ENCODE assay signal across 25 cellular contexts in the genomic region with DNA sequence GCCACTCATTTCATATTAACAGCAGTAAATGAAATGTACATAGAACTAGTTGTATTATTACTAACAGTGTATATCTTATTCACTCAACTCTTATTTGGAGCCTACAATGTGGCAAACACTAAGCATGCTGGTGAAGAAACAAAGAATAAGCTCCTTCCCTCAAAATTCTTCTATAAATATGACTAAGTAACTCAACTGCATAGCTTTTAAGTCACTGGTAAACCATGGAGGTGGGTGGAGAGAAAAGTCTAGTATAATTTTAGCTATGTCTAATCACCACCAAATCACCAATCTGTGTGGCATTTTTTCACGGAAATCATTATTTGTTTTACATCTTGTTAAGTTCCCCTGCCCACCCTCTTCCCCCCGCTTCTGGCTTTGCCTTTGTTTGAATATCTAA. TPM values are rescaled to one million over a fixed set of nuclear protein-coding genes. Genes with fewer than 3 reads are reported as not detected.
DNase-seq lines count a peak whose midpoint lies in the region; FAIRE-seq and TF ChIP-seq lines count a peak whose summit lies in the region.
"Had no signal": no experiment of that assay in that cellular context is flagged by ENCODE, and none has a peak within 500 bp of the region (broad histone marks: within the 10 kb centered on the region; RNA-seq: fewer than 3 reads in every experiment).

No MANE protein-coding gene starts in this region.

- H3K9me3 ChIP-seq in endothelial cell of umbilical vein (replicated peaks; ENCODE audit: control insufficient read depth, insufficient read depth, low read length), result no peaks in the 10 kb centered on the region
- H3K9me3 ChIP-seq: HAP-1, psoas muscle, vagina had no signal

- H3K9ac ChIP-seq in endothelial cell of umbilical vein (replicated peaks; ENCODE audit: extremely low read depth, insufficient read depth, low read length), result no peak overlapping the region

- no peak overlapping the region for H3K4me3 ChIP-seq in endothelial cell of umbilical vein (replicated peaks in 1 of 3; ENCODE audit: insufficient read depth in 1 of 3, low read depth in 1 of 3, low read length in 3 of 3)
- H3K4me3 ChIP-seq: HAP-1, psoas muscle, vagina had no signal

- H3K4me2 ChIP-seq in endothelial cell of umbilical vein (ENCODE audit: insufficient read depth, low read length), result peak overlapping the region; percentile 42

- H3K4me1 Mint-ChIP-seq in activated CD4-positive, alpha-beta T cell treated with anti-CD3 and anti-CD28 coated beads, Interleukin-2, amount 10 ng/mL, durations not matched to agents 24 days and 14 days, result peaks cover 15% of the 10 kb centered on the region
- H3K4me1 Mint-ChIP-seq: neural crest cell had no signal

- TF ChIP-seq POLR2A in endothelial cell of umbilical vein (IDR thresholded peaks at IDR 0.05; ENCODE audit: low read depth, low read length), result no peak

- no peaks in the 10 kb centered on the region for H3K9me3 Mint-ChIP-seq in activated CD4-positive, alpha-beta T cell treated with anti-CD3 and anti-CD28 coated beads, Interleukin-2, amount 10 ng/mL, durations not matched to agents 24 days and 14 days
- H3K9me3 Mint-ChIP-seq: activated CD4-positive, alpha-beta T cell treated with anti-CD3 and anti-CD28 coated beads, Interleukin-2, amount 10 ng/mL, durations not matched to agents 7 days and 5 days; activated naive CD4-positive, alpha-beta T cell treated with anti-CD3 and anti-CD28 coated beads for 36 hours; CD4-positive, CD25-positive, alpha-beta regulatory T cell; neural crest cell; T-cell had no signal

- H3K4me3 Mint-ChIP-seq in activated CD4-positive, alpha-beta T cell treated with anti-CD3 and anti-CD28 coated beads, Interleukin-2, amount 10 ng/mL, durations not matched to agents 24 days and 14 days, result no peak overlapping the region
- H3K4me3 Mint-ChIP-seq: activated CD4-positive, alpha-beta T cell treated with anti-CD3 and anti-CD28 coated beads, Interleukin-2, amount 10 ng/mL, durations not matched to agents 7 days and 5 days; activated naive CD4-positive, alpha-beta T cell treated with anti-CD3 and anti-CD28 coated beads for 36 hours; CD4-positive, CD25-positive, alpha-beta regulatory T cell; neural crest cell; T-cell had no signal

- DNase-seq in activated CD4-positive, alpha-beta T cell treated with anti-CD3 and anti-CD28 coated beads, Interleukin-2, amount 10 ng/mL, durations not matched to agents 24 days and 14 days, result no peak
- no peak for DNase-seq in activated CD4-positive, alpha-beta T cell treated with anti-CD3 and anti-CD28 coated beads for 1 hour
- DNase-seq in RCC 7860 (ENCODE audit: low spot score), result no peak
- peak; percentile 50 for DNase-seq in endothelial cell of umbilical vein (ENCODE audit: low read depth, low spot score)
- DNase-seq in renal cortical epithelial cell (ENCODE audit: low read depth), result peak; percentile 36
- DNase-seq in NCI-H1105 treated with DMSO at 0.1 percent for 48 hours (lab: John Stamatoyannopoulos, UW), result no peak
- DNase-seq in HT-29 (ENCODE audit: low spot score), result no peak
- no peak for DNase-seq in NCI-H2081 (lab: John Stamatoyannopoulos, UW)
- DNase-seq: activated CD4-positive, alpha-beta T cell treated with anti-CD3 and anti-CD28 coated beads, Interleukin-2, amount 10 ng/mL, durations not matched to agents 7 days and 5 days; activated naive CD4-positive, alpha-beta T cell treated with anti-CD3 and anti-CD28 coated beads for 36 hours; aorta; CD4-positive, CD25-positive, alpha-beta regulatory T cell; DMS 273 treated with DMSO at 0.1 percent for 48 hours; left colon; NCI-H2029; NCI-H510A; psoas muscle; stimulated activated CD4-positive, alpha-beta T cell treated with anti-CD3 and anti-CD28 coated beads, Interleukin-12 subunit alpha, Interleukin-12 subunit beta, amount 100 ng/mL, for 4 hours; stimulated activated CD8-positive, alpha-beta memory T cell treated with anti-CD3 and anti-CD28 coated beads, Interleukin-4, amount 100 ng/mL, for 48 hours; T-cell had no signal

- POLR2A ChIA-PET in endothelial cell of umbilical vein (lab: Charles Lee), result interaction anchor here (0.9 kb wide), 1 partner anchor 18 kb away, joined by 3 read pairs; a partner anchor contains a TSS

- TF ChIP-seq CTCF in endothelial cell of umbilical vein (IDR thresholded peaks at IDR 0.05; ENCODE audit: extremely low read depth in 1 of 2, insufficient read depth in 1 of 2, low read depth in 1 of 2, low read length in 2 of 2), result no peak

- peak overlapping the region; percentile 54 for H3K27ac ChIP-seq in endothelial cell of umbilical vein (ENCODE audit: insufficient read depth, low read depth, low read length)
- H3K27ac ChIP-seq: psoas muscle, vagina had no signal

- peaks cover 7 to 16% of the 10 kb centered on the region in 2 experiments for H3K36me3 ChIP-seq in endothelial cell of umbilical vein (ENCODE audit: control insufficient read depth in 2 of 2, extremely low read depth in 1 of 2, insufficient read depth in 2 of 2, low read length in 2 of 2)

- dilution Hi-C loops in endothelial cell of umbilical vein (cut with MboI; ENCODE audit: extremely low pct_ligation_motif_present, low sequenced_read_pairs), result no loop called here

- no peak overlapping the region for H2AFZ ChIP-seq in endothelial cell of umbilical vein (ENCODE audit: low read depth, low read length)

- H3K27me3 ChIP-seq in endothelial cell of umbilical vein (ENCODE audit: control insufficient read depth in 2 of 2, insufficient read depth in 2 of 2, low read length in 2 of 2), result no peaks in the 10 kb centered on the region
- H3K27me3 ChIP-seq: vagina had no signal

- peaks cover 50% of the 10 kb centered on the region for H3K4me1 ChIP-seq in endothelial cell of umbilical vein (ENCODE audit: control insufficient read depth, extremely low read depth, insufficient read depth, low read length)
- H3K4me1 ChIP-seq: HAP-1, psoas muscle, vagina had no signal

- H3K27me3 Mint-ChIP-seq in activated CD4-positive, alpha-beta T cell treated with anti-CD3 and anti-CD28 coated beads, Interleukin-2, amount 10 ng/mL, durations not matched to agents 24 days and 14 days, result no peaks in the 10 kb centered on the region
- H3K27me3 Mint-ChIP-seq: activated CD4-positive, alpha-beta T cell treated with anti-CD3 and anti-CD28 coated beads, Interleukin-2, amount 10 ng/mL, durations not matched to agents 7 days and 5 days; CD4-positive, CD25-positive, alpha-beta regulatory T cell; T-cell had no signal

- no peaks in the 10 kb centered on the region for H4K20me1 ChIP-seq in endothelial cell of umbilical vein (replicated peaks; ENCODE audit: control insufficient read depth, extremely low read depth, insufficient read depth, low read length)

- peak overlapping the region; percentile 11 for H3K27ac Mint-ChIP-seq in activated CD4-positive, alpha-beta T cell treated with anti-CD3 and anti-CD28 coated beads, Interleukin-2, amount 10 ng/mL, durations not matched to agents 24 days and 14 days
- H3K27ac Mint-ChIP-seq: activated CD4-positive, alpha-beta T cell treated with anti-CD3 and anti-CD28 coated beads, Interleukin-2, amount 10 ng/mL, durations not matched to agents 7 days and 5 days; activated naive CD4-positive, alpha-beta T cell treated with anti-CD3 and anti-CD28 coated beads for 36 hours; CD4-positive, CD25-positive, alpha-beta regulatory T cell; T-cell had no signal

- CTCF ChIA-PET in endothelial cell of umbilical vein (lab: Charles Lee), result interaction anchor here (0.8 to 3.1 kb wide), 7 partner anchors 8 to 276 kb away, joined by 3 to 39 read pairs (median 3); a partner anchor contains a TSS

- H3K79me2 ChIP-seq in endothelial cell of umbilical vein (ENCODE audit: control insufficient read depth, insufficient read depth, low read length), result peaks cover 19% of the 10 kb centered on the region

- intact Hi-C loops in activated CD4-positive, alpha-beta T cell treated with anti-CD3 and anti-CD28 coated beads, Interleukin-2, amount 10 ng/mL, durations not matched to agents 24 days and 14 days (cut with micrococcal nuclease), result no loop called here
- intact Hi-C loops in endothelial cell of umbilical vein (cut with micrococcal nuclease), result loop anchor here (5.0 kb wide), 1 partner anchor 571 kb away; no protein-coding TSS in a partner anchor

- FAIRE-seq in RCC 7860 (lab: Jason Lieb, UNC) (peak; percentile 27), endothelial cell of umbilical vein (lab: Jason Lieb, UNC) (peak; percentile 67)
- FAIRE-seq: colon, frontal cortex had no signal

- H3K36me3 Mint-ChIP-seq in activated CD4-positive, alpha-beta T cell treated with anti-CD3 and anti-CD28 coated beads, Interleukin-2, amount 10 ng/mL, durations not matched to agents 24 days and 14 days (ENCODE audit: low read depth), result peaks cover 61% of the 10 kb centered on the region

- no TSS peak for BruUV-seq in endothelial cell of umbilical vein (replicated peaks; lab: Mats Ljungman, UMichigan)

- no peaks in the 10 kb centered on the region for H3K9me1 ChIP-seq in endothelial cell of umbilical vein (replicated peaks; ENCODE audit: control insufficient read depth, extremely low read depth, insufficient read depth, low read length)

RNA-seq across cellular contexts. Expression of a gene that starts 17.5 kb away (rescaled TPM):
- 98.6 and 99.0 TPM in 2 replicates for total RNA-seq in activated CD4-positive, alpha-beta T cell treated with anti-CD3 and anti-CD28 coated beads, Interleukin-2, amount 10 ng/mL, durations not matched to agents 24 days and 14 days
- total RNA-seq in endothelial cell of umbilical vein, result 74.9 and 79.3 TPM in 2 replicates
- polyA plus RNA-seq in endothelial cell of umbilical vein, result 14.8 and 20.2 TPM in 2 replicates
- 42.2 and 42.6 TPM in 2 replicates for polyA plus RNA-seq in endothelial cell of umbilical vein (2011; cell fraction: cytosol; rRNA removed)
- polyA plus RNA-seq in endothelial cell of umbilical vein (2011; cell fraction: nucleus; rRNA removed), result 22.2 and 32.4 TPM in 2 replicates
- 50.1 and 99.1 TPM in 2 replicates for polyA plus RNA-seq in endothelial cell of umbilical vein (2012)
- polyA minus RNA-seq in endothelial cell of umbilical vein, result 21.7 and 22.0 TPM in 2 replicates
- polyA minus RNA-seq in endothelial cell of umbilical vein (2011; cell fraction: cytosol; rRNA and poly(A)+ RNA removed), result 45.4 TPM
- 27.7 and 41.8 TPM in 2 replicates for polyA minus RNA-seq in endothelial cell of umbilical vein (2011; cell fraction: nucleus; rRNA and poly(A)+ RNA removed)
- 66.0 and 111 TPM in 2 replicates for total RNA-seq in renal cortical epithelial cell
- 17.0 and 17.6 TPM in 2 replicates for total RNA-seq in HT-29 (2014; rRNA removed; shearing (Covaris generic))

RNA-seq across cellular contexts. Expression of a gene that starts 32.2 kb away (rescaled TPM):
- 24.7 and 25.5 TPM in 2 replicates for total RNA-seq in activated CD4-positive, alpha-beta T cell treated with anti-CD3 and anti-CD28 coated beads, Interleukin-2, amount 10 ng/mL, durations not matched to agents 24 days and 14 days
- 31.3 and 34.6 TPM in 2 replicates for total RNA-seq in endothelial cell of umbilical vein
- polyA plus RNA-seq in endothelial cell of umbilical vein, result 14.2 and 19.9 TPM in 2 replicates
- polyA plus RNA-seq in endothelial cell of umbilical vein (2011; cell fraction: cytosol; rRNA removed), result 31.6 and 32.0 TPM in 2 replicates
- polyA plus RNA-seq in endothelial cell of umbilical vein (2011; cell fraction: nucleus; rRNA removed), result 28.9 and 32.8 TPM in 2 replicates
- polyA plus RNA-seq in endothelial cell of umbilical vein (2012), result 20.9 and 30.0 TPM in 2 replicates
- polyA minus RNA-seq in endothelial cell of umbilical vein, result 37.4 and 62.9 TPM in 2 replicates
- 46.6 TPM for polyA minus RNA-seq in endothelial cell of umbilical vein (2011; cell fraction: cytosol; rRNA and poly(A)+ RNA removed)
- 54.0 and 60.8 TPM in 2 replicates for polyA minus RNA-seq in endothelial cell of umbilical vein (2011; cell fraction: nucleus; rRNA and poly(A)+ RNA removed)
- total RNA-seq in renal cortical epithelial cell, result 52.4 and 62.3 TPM in 2 replicates
- 34.7 and 50.4 TPM in 2 replicates for total RNA-seq in HT-29 (2014; rRNA removed; shearing (Covaris generic))

Comparison
In these comparisons a context has a peak if more than half of its experiments do, and no peak if none do; other contexts are left out.
1. DNase-seq: peak in endothelial cell of umbilical vein (single experiment) and renal cortical epithelial cell (single experiment); none in activated CD4-positive, alpha-beta T cell treated with anti-CD3 and anti-CD28 coated beads, Interleukin-2, amount 10 ng/mL, durations not matched to agents 24 days and 14 days (single experiment), activated CD4-positive, alpha-beta T cell treated with anti-CD3 and anti-CD28 coated beads for 1 hour (single experiment), RCC 7860 (single experiment), NCI-H1105 treated with DMSO at 0.1 percent for 48 hours (single experiment), HT-29 (single experiment) and NCI-H2081 (0 of 2).